ENCODE assay signal across 20 cellular contexts in genomic region chr1:55172272-55172671, GRCh38. TPM values are rescaled to one million over a fixed set of nuclear protein-coding genes. Genes with fewer than 3 reads are reported as not detected.
DNase-seq lines count a peak whose midpoint lies in the region; ATAC-seq and TF ChIP-seq lines count a peak whose summit lies in the region.
"Had no signal": no experiment of that assay in that cellular context is flagged by ENCODE, and none has a peak within 500 bp of the region (broad histone marks: within the 10 kb centered on the region; RNA-seq: fewer than 3 reads in every experiment).

No MANE protein-coding gene starts in this region.

- no peaks in the 10 kb centered on the region for H3K9me3 ChIP-seq in left ventricle myocardium inferior (replicated peaks)
- H3K9me3 ChIP-seq in right cardiac atrium (ENCODE audit: control insufficient read depth, low read length): no peaks in the 10 kb centered on the region
- H3K9me3 ChIP-seq in left lung: no peaks in the 10 kb centered on the region
- H3K9me3 ChIP-seq: MG63 had no signal

- H3K36me3 ChIP-seq in left ventricle myocardium inferior: peaks cover 32% of the 10 kb centered on the region
- H3K36me3 ChIP-seq in left lung: peaks cover 0 to 32% of the 10 kb centered on the region in 2 donors

- ATAC-seq in right cardiac atrium: no peak
- no peak for ATAC-seq in activated T-helper 17 cell treated with anti-CD3 and anti-CD28 coated beads, Interleukin-2, amount 50 U/mL, for 72 hours (replicated peaks)
- peak; percentile 55 for ATAC-seq in left lung

- H3K4me1 Mint-ChIP-seq in activated T-helper 17 cell treated with anti-CD3 and anti-CD28 coated beads, Interleukin-2, amount 50 U/mL, for 72 hours: peaks cover 17% of the 10 kb centered on the region

- H3K27me3 Mint-ChIP-seq in activated T-helper 17 cell treated with anti-CD3 and anti-CD28 coated beads, Interleukin-2, amount 50 U/mL, for 72 hours: no peaks in the 10 kb centered on the region
- H3K27me3 Mint-ChIP-seq: B cell; CD4-positive, alpha-beta T cell had no signal

- intact Hi-C loops in left ventricle myocardium inferior (cut with micrococcal nuclease) (no loop called here), right cardiac atrium (cut with DNase I) (no loop called here), left lung (cut with DNase I) (no loop called here)

- H3K27ac Mint-ChIP-seq in activated T-helper 17 cell treated with anti-CD3 and anti-CD28 coated beads, Interleukin-2, amount 50 U/mL, for 72 hours: peak overlapping the region; percentile 65
- H3K27ac Mint-ChIP-seq: B cell; CD4-positive, alpha-beta T cell; HFFc6 had no signal

- peaks cover 74% of the 10 kb centered on the region for H3K36me3 Mint-ChIP-seq in activated T-helper 17 cell treated with anti-CD3 and anti-CD28 coated beads, Interleukin-2, amount 50 U/mL, for 72 hours (ENCODE audit: low read depth)

- H3K4me1 ChIP-seq in left ventricle myocardium inferior (peaks cover 40% of the 10 kb centered on the region), right cardiac atrium (ENCODE audit: control insufficient read depth, insufficient read depth, low read length) (peaks cover 2% of the 10 kb centered on the region), left lung (no peaks in the 10 kb centered on the region)

- DNase-seq in left ventricle myocardium inferior (no peak), right cardiac atrium (no peak), left lung (no peak), Kasumi-1 (lab: John Stamatoyannopoulos, UW) (no peak), superior temporal gyrus (ENCODE audit: extremely low spot score) (no peak)
- no peak for DNase-seq in effector CD8-positive, alpha-beta T cell (lab: John Stamatoyannopoulos, UW)
- DNase-seq: Calu3; CD4-positive, alpha-beta T cell; GDM1; GOT3; HFFc6; KBM-7; MG63; NCI-H1092 treated with DMSO at 0.1 percent for 48 hours; NCI-H1694; NCI-H446; PC-9 had no signal

- H3K27ac ChIP-seq in left ventricle myocardium inferior (replicated peaks): peak overlapping the region; percentile 5
- no peak overlapping the region for H3K27ac ChIP-seq in right cardiac atrium (ENCODE audit: low read length)
- no peak overlapping the region for H3K27ac ChIP-seq in left lung
- H3K27ac ChIP-seq: HL-60, PC-9 had no signal

- no peak for TF ChIP-seq CTCF in left ventricle myocardium inferior (IDR thresholded peaks at IDR 0.05; ENCODE audit: borderline replicate concordance)
- no peak for TF ChIP-seq CTCF in left lung (IDR thresholded peaks at IDR 0.05)

- 64% methylated on average over 2 of the region's 2 CpGs for WGBS in right cardiac atrium

- H3K27me3 ChIP-seq in left ventricle myocardium inferior (ENCODE audit: low read depth) (no peaks in the 10 kb centered on the region), right cardiac atrium (ENCODE audit: control insufficient read depth, insufficient read depth) (no peaks in the 10 kb centered on the region), left lung (no peaks in the 10 kb centered on the region)
- H3K27me3 ChIP-seq: MG63 had no signal

- H3K9me3 Mint-ChIP-seq in activated T-helper 17 cell treated with anti-CD3 and anti-CD28 coated beads, Interleukin-2, amount 50 U/mL, for 72 hours: no peaks in the 10 kb centered on the region
- H3K9me3 Mint-ChIP-seq: CD4-positive, alpha-beta T cell; HFFc6 had no signal

- H3K4me3 ChIP-seq in left ventricle myocardium inferior: no peak overlapping the region
- no peak overlapping the region for H3K4me3 ChIP-seq in right cardiac atrium (ENCODE audit: low read length)
- H3K4me3 ChIP-seq in left lung: no peak overlapping the region
- H3K4me3 ChIP-seq: MG63, PC-9 had no signal

- no peak overlapping the region for H3K4me3 Mint-ChIP-seq in activated T-helper 17 cell treated with anti-CD3 and anti-CD28 coated beads, Interleukin-2, amount 50 U/mL, for 72 hours
- H3K4me3 Mint-ChIP-seq: B cell; CD4-positive, alpha-beta T cell; HFFc6 had no signal

RNA-seq across cellular contexts. Expression of gene USP24, which starts 42.9 kb away (rescaled TPM):
- 39.5 TPM for total RNA-seq in left ventricle myocardium inferior
- total RNA-seq in right cardiac atrium: 10 to 100 TPM; 32.6 to 35.7 (median 34.7) TPM
- 11.4 TPM for polyA plus RNA-seq in right cardiac atrium
- total RNA-seq in activated T-helper 17 cell treated with anti-CD3 and anti-CD28 coated beads, Interleukin-2, amount 50 U/mL, for 72 hours: 10 to 100 TPM; 40.8 to 41.6 TPM
- total RNA-seq in left lung: 10 to 100 TPM; 26.1 to 42.3 TPM
